Comparison of ENCODE assay signal across 21 cellular contexts in the genomic region with DNA sequence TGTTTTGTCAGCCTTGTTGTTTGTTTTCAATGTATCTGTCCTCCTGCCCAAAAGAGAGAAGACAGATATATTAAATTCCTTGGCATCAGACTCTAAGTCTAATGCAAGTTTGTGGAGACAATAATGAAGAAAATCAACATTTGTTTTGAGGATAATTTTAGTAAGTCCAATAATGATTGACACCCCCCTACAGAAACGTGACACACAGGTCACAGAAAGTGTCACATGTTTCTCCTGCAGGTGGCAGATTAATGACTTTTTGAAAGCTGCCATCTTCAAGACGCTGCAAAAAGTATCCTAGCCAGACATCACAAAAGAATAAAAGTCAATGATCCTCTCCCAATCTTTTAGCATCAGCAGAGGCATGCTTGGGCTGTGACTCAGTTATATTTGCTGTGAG.
A peak's percentile ranks its signal among the peaks of the same experiment; 100 is the strongest.
DNase-seq lines count a peak whose midpoint lies in the region; ATAC-seq and TF ChIP-seq lines count a peak whose summit lies in the region.
"Had no signal": no experiment of that assay in that cellular context is flagged by ENCODE, and none has a peak within 500 bp of the region (broad histone marks: within the 10 kb centered on the region; RNA-seq: fewer than 3 reads in every experiment).

No MANE protein-coding gene starts in this region.

- no peak for ATAC-seq in HG03139 (IDR thresholded peaks at IDR 0.05; ENCODE audit: unreplicated experiment)
- ATAC-seq: HCT116 had no signal

- CTCF ChIA-PET in HEK293T (lab: Yijun Ruan, JAX) = no interaction called here
- CTCF ChIA-PET in OCI-LY7 (lab: Charles Lee; ENCODE audit: unreplicated experiment) = no interaction called here

- POLR2A ChIA-PET in HEK293T (lab: Yijun Ruan, JAX) (interaction anchor here (1.1 kb wide), 1 partner anchor 71 kb away, joined by 3 read pairs; no protein-coding TSS in a partner anchor), OCI-LY7 (lab: Charles Lee) (interaction anchor here (0.6 to 1.7 kb wide), 5 partner anchors 11 to 119 kb away, joined by 3 to 4 read pairs (median 4); no protein-coding TSS in a partner anchor)

- no peak for TF ChIP-seq EP300 in esophagus muscularis mucosa (IDR thresholded peaks at IDR 0.05)

- 0 out of 2 replicates have a peak, but pooled peaks have one; percentile 27 for TF ChIP-seq CTCF in OCI-LY7 (conservative IDR thresholded peaks at IDR 0.05; ENCODE audit: low read length)
- no peak for TF ChIP-seq CTCF in esophagus muscularis mucosa (IDR thresholded peaks at IDR 0.05)
- no peak for TF ChIP-seq CTCF in ascending aorta (IDR thresholded peaks at IDR 0.05)

- no peaks in the 10 kb centered on the region for H3K27me3 ChIP-seq in esophagus muscularis mucosa
- H3K27me3 ChIP-seq in ascending aorta = no peaks in the 10 kb centered on the region
- H3K27me3 ChIP-seq: BE2C; BLaER1 treated with 17β-estradiol and CSF1 and Interleukin-3, amounts not matched to agents 10 nM and 100 nM had no signal

- 41% methylated on average over 2 of the region's 2 CpGs for WGBS in esophagus muscularis mucosa

- H2AFZ ChIP-seq in OCI-LY7 (ENCODE audit: low read length) = 0 out of 2 replicates have a peak overlapping the region, but pooled peaks have one; percentile 23

- H3K4me2 ChIP-seq in OCI-LY7 (ENCODE audit: low read length) = no peak overlapping the region; the same call in 1 of the 2 replicates
- H3K4me2 ChIP-seq: A549; BLaER1 treated with 17β-estradiol and CSF1 and Interleukin-3, amounts not matched to agents 10 nM and 100 nM had no signal

- H3K27ac ChIP-seq in OCI-LY7 (ENCODE audit: low read depth, low read length, poor library complexity, severe bottlenecking) (no peak overlapping the region), esophagus muscularis mucosa (replicated peaks in 1 of 4) (no peak overlapping the region), ascending aorta (no peak overlapping the region)
- H3K27ac ChIP-seq: A549; BLaER1 treated with 17β-estradiol and CSF1 and Interleukin-3, amounts not matched to agents 10 nM and 100 nM had no signal

- no peaks in the 10 kb centered on the region for H4K20me1 ChIP-seq in OCI-LY7 (ENCODE audit: insufficient read depth, low read length)
- H4K20me1 ChIP-seq: BLaER1 treated with 17β-estradiol and CSF1 and Interleukin-3, amounts not matched to agents 10 nM and 100 nM had no signal

- no TSS peak for BruUV-seq in OCI-LY7 (replicated peaks; lab: Mats Ljungman, UMichigan)

- H3K36me3 ChIP-seq in OCI-LY7 (ENCODE audit: insufficient read depth, low read length) = no peaks in the 10 kb centered on the region
- H3K36me3 ChIP-seq in esophagus muscularis mucosa = no peaks in the 10 kb centered on the region
- no peaks in the 10 kb centered on the region for H3K36me3 ChIP-seq in ascending aorta
- H3K36me3 ChIP-seq: BE2C; BLaER1 treated with 17β-estradiol and CSF1 and Interleukin-3, amounts not matched to agents 10 nM and 100 nM had no signal

- H3K9me3 ChIP-seq in OCI-LY7 (ENCODE audit: low read length) (no peaks in the 10 kb centered on the region), esophagus muscularis mucosa (no peaks in the 10 kb centered on the region), ascending aorta (no peaks in the 10 kb centered on the region)
- H3K9me3 ChIP-seq: A549; BE2C; BLaER1 treated with 17β-estradiol and CSF1 and Interleukin-3, amounts not matched to agents 10 nM and 100 nM had no signal

- no peaks in the 10 kb centered on the region for H3K9me2 ChIP-seq in OCI-LY7 (ENCODE audit: insufficient read depth, low read length)

- intact Hi-C loops in OCI-LY7 (cut with micrococcal nuclease; ENCODE audit: unreplicated experiment) (no loop called here), esophagus muscularis mucosa (cut with DNase I) (no loop called here), ascending aorta (cut with DNase I) (no loop called here)

- H3K79me2 ChIP-seq in OCI-LY7 (ENCODE audit: insufficient read depth, low read depth, low read length) = no peaks in the 10 kb centered on the region

- H3K4me1 ChIP-seq in OCI-LY7 (ENCODE audit: insufficient read depth, low read length, poor library complexity, severe bottlenecking) = no peaks in the 10 kb centered on the region
- H3K4me1 ChIP-seq in esophagus muscularis mucosa = peaks cover 0 to 5% (median 0%) of the 10 kb centered on the region in 4 donors
- H3K4me1 ChIP-seq in ascending aorta = no peaks in the 10 kb centered on the region
- H3K4me1 ChIP-seq: A549; BE2C; BLaER1 treated with 17β-estradiol and CSF1 and Interleukin-3, amounts not matched to agents 10 nM and 100 nM had no signal

- no peak for DNase-seq in HEK293T (ENCODE audit: extremely low spot score)
- peak; percentile 11 for DNase-seq in OCI-LY7 (ENCODE audit: low spot score)
- peak; percentile 17 for DNase-seq in esophagus muscularis mucosa (ENCODE audit: extremely low spot score)
- no peak for DNase-seq in DMS79 (lab: John Stamatoyannopoulos, UW)
- DNase-seq in ascending aorta (ENCODE audit: low spot score in 2 of 2) = no peak
- DNase-seq: 8988T; ACHN; AML-193; BE2C; CD4-positive, alpha-beta T cell; CD8-positive, alpha-beta memory T cell; DMS 273 treated with DMSO at 0.1 percent for 48 hours; DMS79 treated with DMSO at 0.1 percent for 48 hours; GF-D8; GOT3; H9; HFFc6 had no signal

- no peak for TF ChIP-seq POLR2A in esophagus muscularis mucosa (IDR thresholded peaks at IDR 0.05; ENCODE audit: low read depth)

- no peak overlapping the region for H3K4me3 ChIP-seq in OCI-LY7 (ENCODE audit: low read depth, low read length, poor library complexity, severe bottlenecking)
- H3K4me3 ChIP-seq in esophagus muscularis mucosa = no peak overlapping the region
- no peak overlapping the region for H3K4me3 ChIP-seq in ascending aorta
- H3K4me3 ChIP-seq: A549; BLaER1 treated with 17β-estradiol and CSF1 and Interleukin-3, amounts not matched to agents 10 nM and 100 nM had no signal

TF ChIP-seq in HEK293T, 16 proteins besides CTCF, POLR2A, EP300 and RAD21:
- TF ChIP-seq ZNF384 (IDR thresholded peaks at IDR 0.05) = no peak
- TF ChIP-seq FOXM1 (IDR thresholded peaks at IDR 0.05; ENCODE audit: borderline replicate concordance) = no peak
- TF ChIP-seq PKNOX1 (IDR thresholded peaks at IDR 0.05) = peak; percentile 15; the same call in 1 of the 2 replicates

Comparison
In these comparisons a context has a peak if more than half of its experiments do, and no peak if none do; other contexts are left out.
1. DNase-seq: peak in OCI-LY7 (single experiment) and esophagus muscularis mucosa (single experiment); none in HEK293T (single experiment), DMS79 (single experiment) and ascending aorta (0 of 2).